Comparison of ENCODE assay signal across 16 cellular contexts in the genomic region with DNA sequence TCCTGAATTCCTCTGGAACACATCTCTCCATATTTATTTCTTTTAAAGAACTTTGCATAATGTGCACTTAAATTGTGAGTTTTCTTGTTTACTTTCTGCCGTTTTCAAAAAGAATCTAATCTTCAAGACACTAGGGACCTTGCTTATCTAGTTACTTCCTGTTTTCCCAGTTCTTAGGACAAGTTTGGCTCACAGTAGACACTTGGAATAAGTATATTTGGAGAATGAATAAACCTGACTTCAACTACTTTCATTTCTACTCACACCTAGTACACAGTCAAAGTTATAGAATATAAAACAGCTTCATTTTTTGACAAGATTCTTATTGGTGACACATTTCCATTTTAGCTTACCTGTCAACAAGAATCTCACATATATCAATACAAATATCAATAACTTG.
A peak's percentile ranks its signal among the peaks of the same experiment; 100 is the strongest.
DNase-seq lines count a peak whose midpoint lies in the region; ATAC-seq and FAIRE-seq lines count a peak whose summit lies in the region.
"Had no signal": no experiment of that assay in that cellular context is flagged by ENCODE, and none has a peak within 500 bp of the region (broad histone marks: within the 10 kb centered on the region; RNA-seq: fewer than 3 reads in every experiment).

No MANE protein-coding gene starts in this region.

- H3K4me3 Mint-ChIP-seq in activated naive CD4-positive, alpha-beta T cell treated with anti-CD3 and anti-CD28 coated beads for 36 hours = no peak overlapping the region
- H3K4me3 Mint-ChIP-seq in activated CD8-positive, alpha-beta T cell treated with anti-CD3 and anti-CD28 coated beads, Interleukin-2, amount 10 ng/mL, durations not matched to agents 7 days and 5 days = no peak overlapping the region
- H3K4me3 Mint-ChIP-seq in stimulated activated effector memory CD8-positive, alpha-beta T cell treated with anti-CD3 and anti-CD28 coated beads, Interleukin-12 subunit alpha, Interleukin-12 subunit beta, amount 100 ng/mL, for 72 hours = no peak overlapping the region
- no peak overlapping the region for H3K4me3 Mint-ChIP-seq in immature natural killer cell

- intact Hi-C loops in activated naive CD4-positive, alpha-beta T cell treated with anti-CD3 and anti-CD28 coated beads for 36 hours (cut with micrococcal nuclease) = no loop called here

- CTCF ChIA-PET in activated naive CD4-positive, alpha-beta T cell treated with anti-CD3 and anti-CD28 coated beads for 36 hours (lab: Charles Lee) = no interaction called here
- CTCF ChIA-PET in activated CD8-positive, alpha-beta T cell treated with anti-CD3 and anti-CD28 coated beads, Interleukin-2, amount 10 ng/mL, durations not matched to agents 7 days and 5 days (lab: Charles Lee) = no interaction called here

- POLR2A ChIA-PET in activated CD8-positive, alpha-beta T cell treated with anti-CD3 and anti-CD28 coated beads, Interleukin-2, amount 10 ng/mL, durations not matched to agents 7 days and 5 days (lab: Charles Lee) = no interaction called here

- H3K9me3 Mint-ChIP-seq in activated naive CD4-positive, alpha-beta T cell treated with anti-CD3 and anti-CD28 coated beads for 36 hours = peaks cover 9% of the 10 kb centered on the region
- H3K9me3 Mint-ChIP-seq in activated CD8-positive, alpha-beta T cell treated with anti-CD3 and anti-CD28 coated beads, Interleukin-2, amount 10 ng/mL, durations not matched to agents 7 days and 5 days (ENCODE audit: insufficient read depth) = no peaks in the 10 kb centered on the region
- peaks cover 11% of the 10 kb centered on the region for H3K9me3 Mint-ChIP-seq in stimulated activated effector memory CD8-positive, alpha-beta T cell treated with anti-CD3 and anti-CD28 coated beads, Interleukin-12 subunit alpha, Interleukin-12 subunit beta, amount 100 ng/mL, for 72 hours
- H3K9me3 Mint-ChIP-seq in immature natural killer cell = no peaks in the 10 kb centered on the region

- no peak for ATAC-seq in activated CD8-positive, alpha-beta T cell treated with anti-CD3 and anti-CD28 coated beads, Interleukin-2, amount 10 ng/mL, durations not matched to agents 7 days and 5 days
- no peak for ATAC-seq in stimulated activated effector memory CD8-positive, alpha-beta T cell treated with anti-CD3 and anti-CD28 coated beads, Interleukin-12 subunit alpha, Interleukin-12 subunit beta, amount 100 ng/mL, for 72 hours
- ATAC-seq: Panc1 had no signal

- H3K27ac Mint-ChIP-seq in activated naive CD4-positive, alpha-beta T cell treated with anti-CD3 and anti-CD28 coated beads for 36 hours = peak overlapping the region; percentile 19
- peak overlapping the region; percentile 37 for H3K27ac Mint-ChIP-seq in activated CD8-positive, alpha-beta T cell treated with anti-CD3 and anti-CD28 coated beads, Interleukin-2, amount 10 ng/mL, durations not matched to agents 7 days and 5 days
- peak overlapping the region; percentile 3 for H3K27ac Mint-ChIP-seq in stimulated activated effector memory CD8-positive, alpha-beta T cell treated with anti-CD3 and anti-CD28 coated beads, Interleukin-12 subunit alpha, Interleukin-12 subunit beta, amount 100 ng/mL, for 72 hours
- peak overlapping the region in 1 of 6 donors; percentile 9 for H3K27ac Mint-ChIP-seq in immature natural killer cell

- peaks cover 73% of the 10 kb centered on the region for H3K36me3 Mint-ChIP-seq in activated naive CD4-positive, alpha-beta T cell treated with anti-CD3 and anti-CD28 coated beads for 36 hours (ENCODE audit: low read depth)
- peaks cover 83% of the 10 kb centered on the region for H3K36me3 Mint-ChIP-seq in activated CD8-positive, alpha-beta T cell treated with anti-CD3 and anti-CD28 coated beads, Interleukin-2, amount 10 ng/mL, durations not matched to agents 7 days and 5 days (ENCODE audit: low read depth)
- peaks cover 100% of the 10 kb centered on the region for H3K36me3 Mint-ChIP-seq in stimulated activated effector memory CD8-positive, alpha-beta T cell treated with anti-CD3 and anti-CD28 coated beads, Interleukin-12 subunit alpha, Interleukin-12 subunit beta, amount 100 ng/mL, for 72 hours
- peaks cover 39 to 73% (median 55%) of the 10 kb centered on the region in 3 donors for H3K36me3 Mint-ChIP-seq in immature natural killer cell

- DNase-seq in activated naive CD4-positive, alpha-beta T cell treated with anti-CD3 and anti-CD28 coated beads for 36 hours = no peak
- no peak for DNase-seq in activated naive CD4-positive, alpha-beta T cell treated with anti-CD3 and anti-CD28 coated beads, Interleukin-2, amount 50 U/mL, for 16 hours
- DNase-seq in GM19239 (ENCODE audit: insufficient read length, low spot score) = no peak
- DNase-seq in activated CD8-positive, alpha-beta T cell treated with anti-CD3 and anti-CD28 coated beads, Interleukin-2, amount 10 ng/mL, durations not matched to agents 7 days and 5 days = no peak
- no peak for DNase-seq in stimulated activated effector memory CD8-positive, alpha-beta T cell treated with anti-CD3 and anti-CD28 coated beads, Interleukin-12 subunit alpha, Interleukin-12 subunit beta, amount 100 ng/mL, for 72 hours (ENCODE audit: low spot score in 2 of 2)
- no peak for DNase-seq in LoVo (ENCODE audit: low spot score)
- no peak for DNase-seq in immature natural killer cell
- DNase-seq: Caco-2, EL, Karpas-422, NCI-H1105, NCI-H1694, NCI-H2227 treated with DMSO at 0.1 percent for 48 hours, NCI-H524 had no signal

- peaks cover 20% of the 10 kb centered on the region for H3K4me1 Mint-ChIP-seq in activated naive CD4-positive, alpha-beta T cell treated with anti-CD3 and anti-CD28 coated beads for 36 hours (ENCODE audit: low read depth)
- H3K4me1 Mint-ChIP-seq in activated CD8-positive, alpha-beta T cell treated with anti-CD3 and anti-CD28 coated beads, Interleukin-2, amount 10 ng/mL, durations not matched to agents 7 days and 5 days (ENCODE audit: low read depth) = peaks cover 7% of the 10 kb centered on the region
- H3K4me1 Mint-ChIP-seq in stimulated activated effector memory CD8-positive, alpha-beta T cell treated with anti-CD3 and anti-CD28 coated beads, Interleukin-12 subunit alpha, Interleukin-12 subunit beta, amount 100 ng/mL, for 72 hours = peaks cover 21% of the 10 kb centered on the region
- peaks cover 5 to 6% of the 10 kb centered on the region in 2 donors for H3K4me1 Mint-ChIP-seq in immature natural killer cell

- peak; percentile 26 for FAIRE-seq in GM19239 (lab: Jason Lieb, UNC)
- FAIRE-seq: H1 had no signal

- no peaks in the 10 kb centered on the region for H3K27me3 Mint-ChIP-seq in activated naive CD4-positive, alpha-beta T cell treated with anti-CD3 and anti-CD28 coated beads for 36 hours (ENCODE audit: low read depth)
- H3K27me3 Mint-ChIP-seq in activated CD8-positive, alpha-beta T cell treated with anti-CD3 and anti-CD28 coated beads, Interleukin-2, amount 10 ng/mL, durations not matched to agents 7 days and 5 days (ENCODE audit: low read depth) = no peaks in the 10 kb centered on the region
- H3K27me3 Mint-ChIP-seq in immature natural killer cell (ENCODE audit: low read depth in 3 of 3) = peaks cover 0 to 6% (median 2%) of the 10 kb centered on the region in 3 donors
